27 cellular contexts compared by ENCODE assay signal in the genomic region with DNA sequence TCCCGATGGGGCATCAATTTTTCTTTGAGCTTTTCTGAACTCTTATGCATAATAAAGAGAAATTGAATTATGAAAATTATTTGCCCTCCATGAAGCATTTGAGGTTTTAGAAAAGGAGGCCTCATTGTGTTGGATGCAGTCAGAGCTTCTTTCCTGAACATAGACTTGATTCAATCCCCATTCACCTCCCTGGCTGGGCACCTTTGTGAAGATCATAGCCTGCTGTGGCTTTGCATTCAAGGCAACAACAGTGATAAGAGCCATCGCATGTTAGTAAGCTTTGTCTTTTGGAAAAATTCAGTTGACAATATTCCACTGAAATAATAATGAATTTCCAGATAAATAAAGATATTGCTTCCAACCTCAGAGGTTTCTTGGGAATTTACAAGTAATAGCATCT.
"Had no signal": no experiment of that assay in that cellular context is flagged by ENCODE, and none has a peak within 500 bp of the region (broad histone marks: within the 10 kb centered on the region; RNA-seq: fewer than 3 reads in every experiment).

No MANE protein-coding gene starts in this region.

- H3K27ac ChIP-seq: colonic mucosa, coronary artery, dorsolateral prefrontal cortex, esophagus muscularis mucosa, esophagus squamous epithelium, foreskin keratinocyte, gastrocnemius medialis, gastroesophageal sphincter, heart left ventricle had no signal

- H3K27me3 ChIP-seq: colonic mucosa, esophagus muscularis mucosa, foreskin keratinocyte, gastrocnemius medialis, gastroesophageal sphincter had no signal

- H3K4me3 ChIP-seq: colonic mucosa, coronary artery, dorsolateral prefrontal cortex, esophagus muscularis mucosa, esophagus squamous epithelium, gastrocnemius medialis, gastroesophageal sphincter, heart left ventricle, heart right ventricle had no signal

- H3K9me3 ChIP-seq: colonic mucosa, esophagus muscularis mucosa, esophagus squamous epithelium, gastrocnemius medialis, gastroesophageal sphincter, heart left ventricle, heart right ventricle had no signal

- DNase-seq: colonic mucosa; cortex of kidney; dermis blood vessel endothelial cell; dorsolateral prefrontal cortex; effector CD4-positive, alpha-beta T cell; effector CD8-positive, alpha-beta T cell; effector memory CD4-positive, alpha-beta T cell; effector memory CD8-positive, alpha-beta T cell; endodermal cell; erythroblast; esophagus squamous epithelium; foreskin fibroblast; foreskin melanocyte; gastrocnemius medialis; head of caudate nucleus; heart left ventricle; heart right ventricle had no signal

- H3K4me3 Mint-ChIP-seq: dendritic cell treated with granulocyte-macrophage colony-stimulating factor and Interleukin-4, amounts not matched to agents 40 ng/mL and 50 ng/mL, for 4 days; effector memory CD8-positive, alpha-beta T cell; endodermal cell had no signal

- H3K4me1 ChIP-seq: colonic mucosa, esophagus muscularis mucosa, esophagus squamous epithelium, gastrocnemius medialis, gastroesophageal sphincter had no signal

- H3K36me3 ChIP-seq: colonic mucosa, esophagus muscularis mucosa, esophagus squamous epithelium, gastrocnemius medialis, gastroesophageal sphincter, heart left ventricle, heart right ventricle had no signal

- H3K27ac Mint-ChIP-seq: dendritic cell treated with granulocyte-macrophage colony-stimulating factor and Interleukin-4, amounts not matched to agents 40 ng/mL and 50 ng/mL, for 4 days; effector memory CD8-positive, alpha-beta T cell; endodermal cell had no signal

- ATAC-seq: effector memory CD8-positive, alpha-beta T cell; esophagus mucosa; foreskin keratinocyte; gastrocnemius medialis; gastroesophageal sphincter; heart left ventricle; heart right ventricle had no signal

- FAIRE-seq: colon, endometrium, endothelial cell of umbilical vein, frontal cortex had no signal

- H3K9me3 Mint-ChIP-seq: dendritic cell treated with granulocyte-macrophage colony-stimulating factor and Interleukin-4, amounts not matched to agents 40 ng/mL and 50 ng/mL, for 4 days; effector memory CD8-positive, alpha-beta T cell; endodermal cell had no signal
